Comparison of ENCODE assay signal across 16 cellular contexts in the genomic region with DNA sequence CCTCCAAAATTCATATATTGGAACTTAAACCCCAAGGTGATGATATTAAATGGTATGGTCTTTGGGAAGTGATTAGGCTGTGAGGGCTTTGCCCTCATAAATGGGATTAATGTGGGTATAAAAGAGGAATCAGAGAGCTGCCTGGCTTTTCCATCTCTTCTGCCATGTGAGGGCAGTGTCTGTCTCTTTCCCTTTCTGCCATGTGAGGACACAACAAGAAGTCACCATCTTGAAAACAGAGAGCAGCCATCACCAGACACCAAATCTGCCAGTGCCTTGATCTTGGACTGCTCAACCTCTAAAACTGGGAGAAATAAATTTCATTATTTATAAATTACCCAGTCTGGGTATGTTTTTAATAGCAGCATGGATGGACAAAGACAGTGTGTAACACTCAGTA.
DNase-seq lines count a peak whose midpoint lies in the region; ATAC-seq and TF ChIP-seq lines count a peak whose summit lies in the region.
"Had no signal": no experiment of that assay in that cellular context is flagged by ENCODE, and none has a peak within 500 bp of the region (broad histone marks: within the 10 kb centered on the region; RNA-seq: fewer than 3 reads in every experiment).

No MANE protein-coding gene starts in this region.

- no peak overlapping the region for H3K27ac ChIP-seq in VCaP
- no peak overlapping the region for H3K27ac ChIP-seq in right lobe of liver

- H3K9me3 ChIP-seq in right lobe of liver: no peaks in the 10 kb centered on the region

- intact Hi-C loops in right lobe of liver (cut with DNase I): no loop called here

- TF ChIP-seq CTCF in AG10803 (conservative IDR thresholded peaks at IDR 0.05; ENCODE audit: low read length) (peak; percentile 12; the same call in 1 of the 2 replicates), VCaP (conservative IDR thresholded peaks at IDR 0.05) (peak; percentile 46), right lobe of liver (IDR thresholded peaks at IDR 0.05) (peak; percentile 22 to 51 (median 33))

- ATAC-seq in right lobe of liver: peak; percentile 59 to 79 (median 68)
- no peak for ATAC-seq in esophagus mucosa
- ATAC-seq in HG03135 (IDR thresholded peaks at IDR 0.05; ENCODE audit: unreplicated experiment): no peak
- ATAC-seq: Panc1 had no signal

- H3K4me3 ChIP-seq in AG10803 (ENCODE audit: low read length) (no peak overlapping the region), right lobe of liver (no peak overlapping the region)

- no peaks in the 10 kb centered on the region for H3K36me3 ChIP-seq in right lobe of liver

- H3K27me3 ChIP-seq in right lobe of liver: no peaks in the 10 kb centered on the region

- no peak for DNase-seq in AG10803 (ENCODE audit: low read depth)
- DNase-seq in LHCN-M2 (ENCODE audit: low read depth): peak; percentile 8
- no peak for DNase-seq in right lobe of liver
- DNase-seq in kidney tubule cell (ENCODE audit: low spot score): no peak
- DNase-seq in NK-92 treated with Interleukin-12 subunit alpha and Interleukin-12 subunit beta, amount 100 ng/mL, for 24 hours (lab: John Stamatoyannopoulos, UW): no peak
- DNase-seq: CD8-positive, alpha-beta memory T cell; H7; NCI-H1092; NCI-H2107; NCI-H226; NCI-H526 treated with DMSO at 0.1 percent for 48 hours; SHP77 had no signal

- H3K4me1 ChIP-seq in right lobe of liver: no peaks in the 10 kb centered on the region

- no peak for TF ChIP-seq POLR2A in right lobe of liver (IDR thresholded peaks at IDR 0.05)

Comparison
In these comparisons a context has a peak if more than half of its experiments do, and no peak if none do; other contexts are left out.
1. ATAC-seq: peak in right lobe of liver (4 of 4); none in esophagus mucosa (single experiment) and HG03135 (single experiment).
2. Peak in every context shown above with its lines, with median percentiles within 50 percentile points of each other: CTCF ChIP-seq.